Comparison of ENCODE assay signal across 10 cellular contexts in genomic region chr3:194688946-194689345, GRCh38. TPM values are rescaled to one million over a fixed set of nuclear protein-coding genes. Genes with fewer than 3 reads are reported as not detected.
DNase-seq lines count a peak whose midpoint lies in the region; ATAC-seq and TF ChIP-seq lines count a peak whose summit lies in the region.
"Had no signal": no experiment of that assay in that cellular context is flagged by ENCODE, and none has a peak within 500 bp of the region (broad histone marks: within the 10 kb centered on the region; RNA-seq: fewer than 3 reads in every experiment).

No MANE protein-coding gene starts in this region.

- H3K9me3 ChIP-seq in Peyer's patch (no peaks in the 10 kb centered on the region), skeletal muscle satellite cell (replicated peaks; ENCODE audit: low read length) (no peaks in the 10 kb centered on the region)

- DNase-seq in Peyer's patch (no peak), fibroblast of the aortic adventitia (ENCODE audit: low read depth) (no peak), NCI-H128 (lab: John Stamatoyannopoulos, UW; ENCODE audit: unreplicated experiment) (no peak), NCI-H1048 (lab: John Stamatoyannopoulos, UW) (no peak)
- DNase-seq: amniotic stem cell, NCI-H2029 treated with DMSO at 0.1 percent for 48 hours had no signal

- H3K4me3 ChIP-seq in GM12875 (ENCODE audit: low read depth, low read length) (peak overlapping the region; percentile 74), Peyer's patch (no peak overlapping the region), fibroblast of the aortic adventitia (ENCODE audit: low read depth, low read length) (peak overlapping the region; percentile 47), skeletal muscle satellite cell (ENCODE audit: low read length) (no peak overlapping the region)

- H3K27me3 ChIP-seq in Peyer's patch (no peaks in the 10 kb centered on the region), skeletal muscle satellite cell (ENCODE audit: control insufficient read depth, insufficient read depth, low read length) (peaks cover 4% of the 10 kb centered on the region)

- TF ChIP-seq CTCF in GM12875 (IDR thresholded peaks at IDR 0.05; ENCODE audit: borderline replicate concordance, insufficient read depth, low read depth, low read length) (no peak), Peyer's patch (IDR thresholded peaks at IDR 0.05) (no peak), fibroblast of the aortic adventitia (IDR thresholded peaks at IDR 0.05; ENCODE audit: insufficient read depth, low read length) (no peak)

- H3K27ac ChIP-seq in Peyer's patch, result peak overlapping the region in 3 of 4 donors; percentile 55 to 97 (median 59)

- peak overlapping the region; percentile 25 for H3K4me2 ChIP-seq in skeletal muscle satellite cell (ENCODE audit: low read length)

- no peak for TF ChIP-seq POLR2A in Peyer's patch (IDR thresholded peaks at IDR 0.05)

- no peaks in the 10 kb centered on the region for H3K36me3 ChIP-seq in Peyer's patch
- no peaks in the 10 kb centered on the region for H3K36me3 ChIP-seq in skeletal muscle satellite cell (ENCODE audit: insufficient read depth, low read length)

- ATAC-seq in HG03432 (IDR thresholded peaks at IDR 0.05; ENCODE audit: unreplicated experiment) (no peak), GM21447 (IDR thresholded peaks at IDR 0.05; ENCODE audit: unreplicated experiment) (no peak)

- H3K4me1 ChIP-seq in Peyer's patch, result peaks cover 0 to 40% (median 18%) of the 10 kb centered on the region in 4 donors
- peaks cover 25% of the 10 kb centered on the region for H3K4me1 ChIP-seq in skeletal muscle satellite cell (ENCODE audit: control insufficient read depth, insufficient read depth, low read length)

- no peak overlapping the region for H3K9ac ChIP-seq in skeletal muscle satellite cell (ENCODE audit: low read depth, low read length)

RNA-seq across cellular contexts. Expression of gene FAM43A, which starts 3.3 kb away (rescaled TPM):
- total RNA-seq in Peyer's patch (10 to 100 TPM in 1 of 4 donors, 1 to 10 TPM in 3; 4.1 to 27.5 (median 8.9) TPM), fibroblast of the aortic adventitia (ENCODE audit: low replicate concordance) (12.7 and 14.1 TPM in 2 replicates)
- 2.3 and 3.5 TPM in 2 replicates for total RNA-seq in skeletal muscle satellite cell (2012; rRNA removed)

RNA-seq across cellular contexts. Expression of gene LSG1, which starts 17.0 kb away (rescaled TPM):
- 100 to 1,000 TPM in 1 of 4 donors, 10 to 100 TPM in 3; 42.9 to 120 (median 81.9) TPM for total RNA-seq in Peyer's patch
- total RNA-seq in fibroblast of the aortic adventitia (ENCODE audit: low replicate concordance), result 30.6 and 41.9 TPM in 2 replicates
- total RNA-seq in skeletal muscle satellite cell (2012; rRNA removed), result 36.5 and 40.6 TPM in 2 replicates

RNA-seq across cellular contexts. Expression of gene TMEM44, which starts 55.7 kb away (rescaled TPM):
- total RNA-seq in Peyer's patch, result 10 to 100 TPM in 3 of 4 donors, 1 to 10 TPM in 1; 7.7 to 51.2 (median 23.5) TPM
- 12.8 and 16.7 TPM in 2 replicates for total RNA-seq in fibroblast of the aortic adventitia (ENCODE audit: low replicate concordance)
- 12.5 and 15.2 TPM in 2 replicates for total RNA-seq in skeletal muscle satellite cell (2012; rRNA removed)

Comparison
In these comparisons a context has a peak if more than half of its experiments do, and no peak if none do; other contexts are left out.
1. H3K4me3 ChIP-seq: peak in GM12875 (single experiment) and fibroblast of the aortic adventitia (single experiment); none in Peyer's patch (0 of 4) and skeletal muscle satellite cell (single experiment).